17 cellular contexts compared by ENCODE assay signal in the genomic region with DNA sequence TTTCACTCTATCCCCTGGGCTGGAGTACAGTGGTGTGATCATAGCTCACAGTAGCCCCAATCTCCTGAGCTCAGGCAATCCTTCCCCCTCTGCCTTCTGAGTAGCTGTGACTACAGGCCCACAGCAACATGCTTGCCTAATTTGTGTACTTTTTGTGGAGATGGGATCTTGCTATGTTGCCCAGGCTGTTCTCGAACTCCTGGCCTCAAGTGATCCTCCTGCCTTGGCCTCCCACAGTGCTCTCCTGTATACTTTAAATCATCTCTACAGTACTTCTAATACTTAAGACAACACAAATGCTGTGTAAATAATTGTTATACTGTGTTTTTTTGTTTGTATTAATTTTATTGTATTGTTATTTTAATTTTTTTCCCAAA. TPM values are rescaled to one million over a fixed set of nuclear protein-coding genes. Genes with fewer than 3 reads are reported as not detected.
DNase-seq lines count a peak whose midpoint lies in the region; ATAC-seq and TF ChIP-seq lines count a peak whose summit lies in the region.
"Had no signal": no experiment of that assay in that cellular context is flagged by ENCODE, and none has a peak within 500 bp of the region (broad histone marks: within the 10 kb centered on the region; RNA-seq: fewer than 3 reads in every experiment).

No MANE protein-coding gene starts in this region.

- H3K4me1 ChIP-seq in left ventricle myocardium inferior (peaks cover 47% of the 10 kb centered on the region), right cardiac atrium (ENCODE audit: control insufficient read depth, insufficient read depth, low read length) (peaks cover 16% of the 10 kb centered on the region), ascending aorta (peaks cover 11 to 42% of the 10 kb centered on the region in 2 donors), osteoblast (ENCODE audit: insufficient read depth, low read length) (peaks cover 43% of the 10 kb centered on the region), upper lobe of right lung (peaks cover 14% of the 10 kb centered on the region), A673 (ENCODE audit: insufficient read depth, low read length, poor library complexity, severe bottlenecking) (peaks cover 7% of the 10 kb centered on the region)
- H3K4me1 ChIP-seq in CD8-positive, alpha-beta memory T cell (ENCODE audit: insufficient read depth, low read length), result no peaks in the 10 kb centered on the region

- no peak for TF ChIP-seq CTCF in left ventricle myocardium inferior (IDR thresholded peaks at IDR 0.05; ENCODE audit: borderline replicate concordance)
- TF ChIP-seq CTCF in ascending aorta (IDR thresholded peaks at IDR 0.05), result no peak
- no peak for TF ChIP-seq CTCF in osteoblast (IDR thresholded peaks at IDR 0.05; ENCODE audit: extremely low read depth, low read depth, low read length)
- no peak for TF ChIP-seq CTCF in upper lobe of right lung (IDR thresholded peaks at IDR 0.05)
- no peak for TF ChIP-seq CTCF in nephron progenitor cell (IDR thresholded peaks at IDR 0.05)
- TF ChIP-seq CTCF in A673 (conservative IDR thresholded peaks at IDR 0.05; ENCODE audit: low read depth, low read length), result no peak

- H3K27ac ChIP-seq in left ventricle myocardium inferior (replicated peaks) (peak overlapping the region; percentile 40), right cardiac atrium (ENCODE audit: low read length) (no peak overlapping the region), ascending aorta (peak overlapping the region; percentile 86 to 94), osteoblast (ENCODE audit: low read depth, low read length) (peak overlapping the region; percentile 80), upper lobe of right lung (peak overlapping the region; percentile 24), A673 (ENCODE audit: low read depth, low read length, poor library complexity, severe bottlenecking) (no peak overlapping the region)
- H3K27ac ChIP-seq in CD8-positive, alpha-beta memory T cell (ENCODE audit: low read depth, low read length), result no peak overlapping the region
- H3K27ac ChIP-seq: C4-2B, HL-60, KMS-11 had no signal

- 98% methylated on average over 1 of the region's 1 CpG for WGBS in right cardiac atrium

- H3K79me2 ChIP-seq in osteoblast (ENCODE audit: insufficient read depth, low read length), result no peaks in the 10 kb centered on the region

- no TSS peak for BruUV-seq in A673 (replicated peaks; lab: Mats Ljungman, UMichigan)

- H3K9me3 Mint-ChIP-seq in nephron progenitor cell, result no peaks in the 10 kb centered on the region
- no peaks in the 10 kb centered on the region for H3K9me3 Mint-ChIP-seq in CD8-positive, alpha-beta memory T cell

- no peaks in the 10 kb centered on the region for H3K27me3 ChIP-seq in left ventricle myocardium inferior (ENCODE audit: low read depth)
- no peaks in the 10 kb centered on the region for H3K27me3 ChIP-seq in right cardiac atrium (ENCODE audit: control insufficient read depth, insufficient read depth)
- H3K27me3 ChIP-seq in ascending aorta, result no peaks in the 10 kb centered on the region
- no peaks in the 10 kb centered on the region for H3K27me3 ChIP-seq in osteoblast (ENCODE audit: insufficient read depth, low read length)
- no peaks in the 10 kb centered on the region for H3K27me3 ChIP-seq in upper lobe of right lung
- H3K27me3 ChIP-seq in CD8-positive, alpha-beta memory T cell (ENCODE audit: insufficient read depth, low read length, poor library complexity, severe bottlenecking), result no peaks in the 10 kb centered on the region
- no peaks in the 10 kb centered on the region for H3K27me3 ChIP-seq in A673 (replicated peaks; ENCODE audit: insufficient read depth, low read depth, low read length, poor library complexity)
- H3K27me3 ChIP-seq: MG63 had no signal

- no peaks in the 10 kb centered on the region for H3K36me3 Mint-ChIP-seq in nephron progenitor cell (ENCODE audit: low read depth)
- no peaks in the 10 kb centered on the region for H3K36me3 Mint-ChIP-seq in CD8-positive, alpha-beta memory T cell

- H3K27ac Mint-ChIP-seq in nephron progenitor cell, result no peak overlapping the region
- H3K27ac Mint-ChIP-seq in CD8-positive, alpha-beta memory T cell, result peak overlapping the region in 2 of 8 donors; percentile 43 to 87

- H3K27me3 Mint-ChIP-seq in nephron progenitor cell (ENCODE audit: low read depth, poor library complexity), result peaks cover 17% of the 10 kb centered on the region
- H3K27me3 Mint-ChIP-seq in CD8-positive, alpha-beta memory T cell, result peaks cover 2 to 7% of the 10 kb centered on the region in 2 donors

- POLR2A ChIA-PET in CD8-positive, alpha-beta memory T cell (lab: Charles Lee), result interaction anchor here (0.6 kb wide), 1 partner anchor 213 kb away, joined by 6 read pairs; no protein-coding TSS in a partner anchor
- POLR2A ChIA-PET in A673 (lab: Charles Lee; ENCODE audit: low non-redundant PET), result no interaction called here

- CTCF ChIA-PET in CD8-positive, alpha-beta memory T cell (lab: Charles Lee), result no interaction called here
- CTCF ChIA-PET in A673 (lab: Charles Lee), result no interaction called here

- H3K4me3 ChIP-seq in left ventricle myocardium inferior (no peak overlapping the region), right cardiac atrium (ENCODE audit: low read length) (no peak overlapping the region), ascending aorta (no peak overlapping the region), osteoblast (ENCODE audit: insufficient read depth, low read length) (no peak overlapping the region), upper lobe of right lung (no peak overlapping the region), A673 (ENCODE audit: low read depth, low read length, poor library complexity, severe bottlenecking) (no peak overlapping the region)
- H3K4me3 ChIP-seq in CD8-positive, alpha-beta memory T cell (ENCODE audit: low read length), result no peak overlapping the region
- H3K4me3 ChIP-seq: MG63 had no signal

- H3K36me3 ChIP-seq in left ventricle myocardium inferior (no peaks in the 10 kb centered on the region), ascending aorta (no peaks in the 10 kb centered on the region), osteoblast (ENCODE audit: insufficient read depth, low read length) (no peaks in the 10 kb centered on the region), upper lobe of right lung (no peaks in the 10 kb centered on the region), A673 (ENCODE audit: insufficient read depth, low read length, poor library complexity, severe bottlenecking) (no peaks in the 10 kb centered on the region)
- H3K36me3 ChIP-seq in CD8-positive, alpha-beta memory T cell (ENCODE audit: insufficient read depth, low read length), result no peaks in the 10 kb centered on the region
- H3K36me3 ChIP-seq: MG63 had no signal

- DNase-seq in left ventricle myocardium inferior (no peak), right cardiac atrium (no peak), ascending aorta (ENCODE audit: low spot score in 2 of 2) (no peak), osteoblast (ENCODE audit: insufficient read length, low spot score, missing footprints) (no peak), upper lobe of right lung (no peak), nephron progenitor cell (no peak), A673 (ENCODE audit: low spot score) (no peak)
- no peak for DNase-seq in CD8-positive, alpha-beta memory T cell
- DNase-seq: COR-L47, H7, NCI-H1092 treated with DMSO at 0.1 percent for 48 hours, NCI-H1694, NCI-H345 had no signal

- H3K9me3 ChIP-seq in left ventricle myocardium inferior (replicated peaks), result no peaks in the 10 kb centered on the region
- H3K9me3 ChIP-seq in right cardiac atrium (ENCODE audit: control insufficient read depth, low read length), result no peaks in the 10 kb centered on the region
- H3K9me3 ChIP-seq in ascending aorta, result no peaks in the 10 kb centered on the region
- no peaks in the 10 kb centered on the region for H3K9me3 ChIP-seq in osteoblast (ENCODE audit: low read depth, low read length)
- H3K9me3 ChIP-seq in upper lobe of right lung, result no peaks in the 10 kb centered on the region
- H3K9me3 ChIP-seq in CD8-positive, alpha-beta memory T cell (ENCODE audit: low read length), result no peaks in the 10 kb centered on the region
- H3K9me3 ChIP-seq in A673 (ENCODE audit: low read depth, low read length, poor library complexity, severe bottlenecking), result no peaks in the 10 kb centered on the region
- H3K9me3 ChIP-seq: MG63 had no signal

- intact Hi-C loops in left ventricle myocardium inferior (cut with micrococcal nuclease) (no loop called here), right cardiac atrium (cut with DNase I) (loop anchor here in 1 of 4 donors (10.0 kb wide), 1 partner anchor 55 kb away; a partner anchor contains a TSS), ascending aorta (cut with DNase I) (loop anchor here (2.0 to 5.0 kb wide), 2 partner anchors 13 to 103 kb away; no protein-coding TSS in a partner anchor), upper lobe of right lung (cut with DNase I) (no loop called here), A673 (cut with micrococcal nuclease; ENCODE audit: unreplicated experiment) (no loop called here)

- H3K4me3 Mint-ChIP-seq in nephron progenitor cell, result no peak overlapping the region
- no peak overlapping the region for H3K4me3 Mint-ChIP-seq in CD8-positive, alpha-beta memory T cell

- H2AFZ ChIP-seq in osteoblast (ENCODE audit: low read length), result no peak overlapping the region

- ATAC-seq in right cardiac atrium (no peak), upper lobe of right lung (no peak)

- no peaks in the 10 kb centered on the region for H4K20me1 ChIP-seq in osteoblast (ENCODE audit: insufficient read depth, low read length)

- peaks cover 13% of the 10 kb centered on the region for H3K4me1 Mint-ChIP-seq in nephron progenitor cell
- no peaks in the 10 kb centered on the region for H3K4me1 Mint-ChIP-seq in CD8-positive, alpha-beta memory T cell

- no peak overlapping the region for H3K4me2 ChIP-seq in osteoblast (ENCODE audit: insufficient read depth, low read length)
- H3K4me2 ChIP-seq: KMS-11 had no signal

RNA-seq across cellular contexts. Expression of a gene that starts 39.7 kb away (rescaled TPM):
- total RNA-seq in left ventricle myocardium inferior, result 23.2 TPM
- 10 to 100 TPM; 14.0 to 25.3 (median 23.9) TPM for total RNA-seq in right cardiac atrium
- 18.4 TPM for polyA plus RNA-seq in right cardiac atrium
- 8.1 TPM for total RNA-seq in ascending aorta
- total RNA-seq in osteoblast, result 7.1 and 8.0 TPM in 2 replicates
- total RNA-seq in upper lobe of right lung, result 13.1 TPM
- total RNA-seq in CD8-positive, alpha-beta memory T cell, result 1 to 10 TPM; 7.3 to 7.5 TPM
- 10.3 TPM for polyA plus RNA-seq in CD8-positive, alpha-beta memory T cell
- total RNA-seq in A673 (2021), result 10.1 and 13.0 TPM in 2 replicates

RNA-seq across cellular contexts. Expression of a gene that starts 58.0 kb away (rescaled TPM):
- total RNA-seq in left ventricle myocardium inferior (25.2 TPM), right cardiac atrium (10 to 100 TPM; 18.9 to 43.9 (median 24.1) TPM), ascending aorta (310 TPM), osteoblast (144 and 161 TPM in 2 replicates), upper lobe of right lung (70.8 TPM), A673 (2021) (5.2 and 7.1 TPM in 2 replicates)
- 23.7 TPM for polyA plus RNA-seq in right cardiac atrium
- under 1 TPM; 0.15 to 0.24 TPM for total RNA-seq in CD8-positive, alpha-beta memory T cell
- polyA plus RNA-seq in CD8-positive, alpha-beta memory T cell, result not detected

Comparison
In these comparisons a context has a peak if more than half of its experiments do, and no peak if none do; other contexts are left out.
1. H3K27ac ChIP-seq: peak in left ventricle myocardium inferior (single experiment), ascending aorta (2 of 2), osteoblast (single experiment) and upper lobe of right lung (single experiment); none in right cardiac atrium (single experiment), CD8-positive, alpha-beta memory T cell (single experiment) and A673 (single experiment).